6 cellular contexts compared by ENCODE assay signal in the genomic region with DNA sequence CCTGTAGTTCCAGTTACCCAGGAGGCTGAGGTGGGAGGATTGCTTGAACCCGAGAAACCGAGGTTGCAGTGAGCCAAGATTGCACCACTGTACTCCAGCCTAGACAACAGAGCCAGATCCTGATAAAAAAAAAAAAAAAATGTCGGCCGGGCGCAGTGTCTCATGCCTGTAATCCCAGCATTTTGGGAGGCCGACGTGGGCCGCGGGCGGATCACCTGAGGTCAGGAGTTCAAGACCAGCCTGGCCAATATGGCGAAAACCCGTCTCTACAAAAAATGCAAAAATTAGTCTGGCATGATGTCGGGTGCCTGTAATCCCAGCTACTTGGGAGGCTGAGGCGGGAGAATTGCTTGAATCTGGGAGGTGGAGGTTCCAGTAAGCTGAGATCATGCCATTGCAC.
DNase-seq lines count a peak whose midpoint lies in the region; ATAC-seq and TF ChIP-seq lines count a peak whose summit lies in the region.
"Not testable (repeated sequence)": the region's sequence is repeated elsewhere in the genome, so short reads cannot be mapped to it uniquely, and the experiment has no call there.

No MANE protein-coding gene starts in this region.

- 88 to 97% methylated on average over 14 of the region's 14 CpGs for WGBS in lower leg skin, 2 donors
- 93 to 94% methylated on average over 14 of the region's 14 CpGs for WGBS in sigmoid colon, 2 donors

- not testable (repeated sequence) for TF ChIP-seq EP300 in sigmoid colon (IDR thresholded peaks at IDR 0.05)

- not testable (repeated sequence) for H3K27ac ChIP-seq in RWPE2 (ENCODE audit: poor library complexity, severe bottlenecking); right atrium auricular region; sigmoid colon; upper lobe of right lung

- not testable (repeated sequence) for H3K36me3 ChIP-seq in RWPE2 (ENCODE audit: low read depth); right atrium auricular region; sigmoid colon; upper lobe of right lung

- H3K9me3 ChIP-seq in RWPE2 (ENCODE audit: severe bottlenecking); right atrium auricular region; sigmoid colon; upper lobe of right lung: not testable (repeated sequence)

- DNase-seq in RWPE2 (ENCODE audit: low spot score) (peak; percentile 7), right atrium auricular region (ENCODE audit: low spot score) (peak; percentile 16), lower leg skin (ENCODE audit: low spot score in 2 of 2) (peak; percentile 1 to 53), mesenteric fat pad (ENCODE audit: low spot score) (peak; percentile 72), sigmoid colon (peak; percentile 19), upper lobe of right lung (peak; percentile 10)

- H3K27me3 ChIP-seq in RWPE2 (ENCODE audit: insufficient read depth, poor library complexity, severe bottlenecking); right atrium auricular region; sigmoid colon; upper lobe of right lung: not testable (repeated sequence)

- intact Hi-C loops in lower leg skin (cut with DNase I; ENCODE audit: low total_unique reads) = not testable (repeated sequence)
- intact Hi-C loops in sigmoid colon (cut with DNase I) (loop anchor here (2.0 kb wide), 1 partner anchor 187 kb away; no protein-coding TSS in a partner anchor), upper lobe of right lung (cut with DNase I) (loop anchor here (5.0 kb wide), 1 partner anchor 186 kb away; no protein-coding TSS in a partner anchor)

- not testable (repeated sequence) for H3K4me1 ChIP-seq in RWPE2 (ENCODE audit: insufficient read depth, poor library complexity, severe bottlenecking); right atrium auricular region; sigmoid colon; upper lobe of right lung

- TF ChIP-seq CTCF in RWPE2 (IDR thresholded peaks at IDR 0.05; ENCODE audit: poor library complexity, severe bottlenecking); right atrium auricular region (IDR thresholded peaks at IDR 0.05); lower leg skin (IDR thresholded peaks at IDR 0.05); sigmoid colon (IDR thresholded peaks at IDR 0.05); upper lobe of right lung (IDR thresholded peaks at IDR 0.05): not testable (repeated sequence)

- not testable (repeated sequence) for TF ChIP-seq POLR2A in lower leg skin (IDR thresholded peaks at IDR 0.05); sigmoid colon (IDR thresholded peaks at IDR 0.05)

- not testable (repeated sequence) for H3K4me3 ChIP-seq in RWPE2 (ENCODE audit: severe bottlenecking); right atrium auricular region; lower leg skin (ENCODE audit: low read depth, poor library complexity, severe bottlenecking); sigmoid colon; upper lobe of right lung

- not testable (repeated sequence) for ATAC-seq in RWPE2 (ENCODE audit: low read depth); upper lobe of right lung

Comparison
In these comparisons a context has a peak if more than half of its experiments do, and no peak if none do; other contexts are left out.
1. DNase-seq: peak in every context shown above with its lines; median percentile 72 in mesenteric fat pad; 27 in lower leg skin; 19 in sigmoid colon; 16 in right atrium auricular region; 10 in upper lobe of right lung; 7 in RWPE2.